27 cellular contexts compared by ENCODE assay signal in genomic region chr2:127719301-127720218, GRCh38. TPM values are rescaled to one million over a fixed set of nuclear protein-coding genes. Genes with fewer than 3 reads are reported as not detected.
DNase-seq lines count a peak whose midpoint lies in the region; ATAC-seq, FAIRE-seq and TF ChIP-seq lines count a peak whose summit lies in the region.
"Had no signal": no experiment of that assay in that cellular context is flagged by ENCODE, and none has a peak within 500 bp of the region (broad histone marks: within the 10 kb centered on the region; RNA-seq: fewer than 3 reads in every experiment).

No MANE protein-coding gene starts in this region.

- peaks cover 7% of the 10 kb centered on the region for H3K4me1 Mint-ChIP-seq in activated CD4-positive, alpha-beta T cell treated with anti-CD3 and anti-CD28 coated beads, Interleukin-2, amount 10 ng/mL, durations not matched to agents 24 days and 14 days
- H3K4me1 Mint-ChIP-seq: CD14-positive monocyte; CD8-positive, alpha-beta memory T cell had no signal

- intact Hi-C loops in activated CD4-positive, alpha-beta T cell treated with anti-CD3 and anti-CD28 coated beads, Interleukin-2, amount 10 ng/mL, durations not matched to agents 24 days and 14 days (cut with micrococcal nuclease): no loop called here
- intact Hi-C loops in kidney (cut with DNase I): no loop called here
- intact Hi-C loops in posterior vena cava (cut with DNase I): no loop called here

- CTCF ChIA-PET in AG04450 (lab: Charles Lee): no interaction called here

- H3K27ac Mint-ChIP-seq in activated CD4-positive, alpha-beta T cell treated with anti-CD3 and anti-CD28 coated beads, Interleukin-2, amount 10 ng/mL, durations not matched to agents 24 days and 14 days: no peak overlapping the region
- H3K27ac Mint-ChIP-seq: GM23338 had no signal

- H3K27me3 ChIP-seq in AG04450 (ENCODE audit: control insufficient read depth, insufficient read depth, low read length): no peaks in the 10 kb centered on the region
- H3K27me3 ChIP-seq: BE2C, SJCRH30 had no signal

- peak; percentile 49 for DNase-seq in activated CD4-positive, alpha-beta T cell treated with anti-CD3 and anti-CD28 coated beads, Interleukin-2, amount 10 ng/mL, durations not matched to agents 24 days and 14 days
- no peak for DNase-seq in activated CD4-positive, alpha-beta T cell treated with anti-CD3 and anti-CD28 coated beads, Interleukin-2, amount 50 U/mL, for 4 hours
- DNase-seq in AG04450 (ENCODE audit: low read depth, low spot score) (no peak), kidney (peak; percentile 66), posterior vena cava (ENCODE audit: low spot score) (peak; percentile 73), NCI-H446 (lab: John Stamatoyannopoulos, UW) (no peak), COLO668 (lab: John Stamatoyannopoulos, UW; ENCODE audit: unreplicated experiment) (no peak)
- DNase-seq: BE2C; Calu3; CD8-positive, alpha-beta memory T cell; GF-D8; Kasumi-1; MV-4-11; NCI-H1105 treated with DMSO at 0.1 percent for 48 hours; NCI-H146; NCI-H1930; NCI-H2107; NCI-H524 treated with DMSO at 0.1 percent for 48 hours; NCI-H774; SJCRH30 had no signal

- H3K4me3 ChIP-seq in AG04450 (ENCODE audit: low read depth, low read length) (no peak overlapping the region), kidney (ENCODE audit: low read length in 2 of 2) (no peak overlapping the region)
- H3K4me3 ChIP-seq: GM23338, HAP-1, K562, SJCRH30 had no signal

- no peak for TF ChIP-seq CTCF in AG04450 (IDR thresholded peaks at IDR 0.05; ENCODE audit: low read depth, low read length)
- TF ChIP-seq CTCF in kidney (IDR thresholded peaks at IDR 0.05; ENCODE audit: borderline replicate concordance, extremely low read depth, insufficient read depth): no peak

- no peaks in the 10 kb centered on the region for H3K9me3 Mint-ChIP-seq in activated CD4-positive, alpha-beta T cell treated with anti-CD3 and anti-CD28 coated beads, Interleukin-2, amount 10 ng/mL, durations not matched to agents 24 days and 14 days
- H3K9me3 Mint-ChIP-seq: CD14-positive monocyte; CD8-positive, alpha-beta memory T cell; GM23338 had no signal

- no peak for FAIRE-seq in kidney (lab: Jason Lieb, UNC)
- FAIRE-seq: GM12891, K562 had no signal

- H3K9me3 ChIP-seq in AG04450 (ENCODE audit: control insufficient read depth, insufficient read depth, low read length) (no peaks in the 10 kb centered on the region), kidney (ENCODE audit: control insufficient read depth in 1 of 2, low read length in 2 of 2) (no peaks in the 10 kb centered on the region)
- H3K9me3 ChIP-seq: BE2C, HAP-1, SJCRH30 had no signal

- peaks cover 43% of the 10 kb centered on the region for H3K36me3 Mint-ChIP-seq in activated CD4-positive, alpha-beta T cell treated with anti-CD3 and anti-CD28 coated beads, Interleukin-2, amount 10 ng/mL, durations not matched to agents 24 days and 14 days (ENCODE audit: low read depth)

- no peak for ATAC-seq in HG02571 (IDR thresholded peaks at IDR 0.05; ENCODE audit: unreplicated experiment)
- ATAC-seq: GM23338, K562 had no signal

- H3K4me3 Mint-ChIP-seq in activated CD4-positive, alpha-beta T cell treated with anti-CD3 and anti-CD28 coated beads, Interleukin-2, amount 10 ng/mL, durations not matched to agents 24 days and 14 days: no peak overlapping the region
- H3K4me3 Mint-ChIP-seq: CD14-positive monocyte; CD8-positive, alpha-beta memory T cell; GM23338 had no signal

- H3K36me3 ChIP-seq in kidney (ENCODE audit: control insufficient read depth in 1 of 2, insufficient read depth in 2 of 2, low read length in 2 of 2): peaks cover 12 to 31% of the 10 kb centered on the region in 2 donors

- H3K4me1 ChIP-seq in kidney (ENCODE audit: control insufficient read depth in 1 of 2, insufficient read depth in 1 of 2, low read depth in 1 of 2, low read length in 2 of 2): no peaks in the 10 kb centered on the region
- H3K4me1 ChIP-seq: BE2C, HAP-1, SJCRH30 had no signal

- no peaks in the 10 kb centered on the region for H3K27me3 Mint-ChIP-seq in activated CD4-positive, alpha-beta T cell treated with anti-CD3 and anti-CD28 coated beads, Interleukin-2, amount 10 ng/mL, durations not matched to agents 24 days and 14 days
- H3K27me3 Mint-ChIP-seq: CD8-positive, alpha-beta memory T cell had no signal

- POLR2A ChIA-PET in AG04450 (lab: Yijun Ruan, JAX): no interaction called here

- H3K9ac ChIP-seq in kidney (ENCODE audit: low read length in 2 of 2): no peak overlapping the region

- peak overlapping the region; percentile 13 for H3K27ac ChIP-seq in AG04450 (ENCODE audit: low read depth, low read length)
- H3K27ac ChIP-seq in kidney (ENCODE audit: low read depth in 2 of 2, low read length in 2 of 2): no peak overlapping the region
- H3K27ac ChIP-seq: 22Rv1, SJCRH30 had no signal

RNA-seq across cellular contexts. Expression of gene SFT2D3, which starts 18.3 kb away (rescaled TPM):
- 5.9 and 6.3 TPM in 2 replicates for total RNA-seq in activated CD4-positive, alpha-beta T cell treated with anti-CD3 and anti-CD28 coated beads, Interleukin-2, amount 10 ng/mL, durations not matched to agents 24 days and 14 days
- polyA plus RNA-seq in AG04450 (2011; rRNA removed): 4.3 and 5.3 TPM in 2 replicates
- polyA minus RNA-seq in AG04450 (2011; rRNA and poly(A)+ RNA removed): 2.6 and 3.0 TPM in 2 replicates
- total RNA-seq in kidney: 9.3 TPM
- 5.1 TPM for polyA plus RNA-seq in kidney (ENCODE audit: insufficient read depth, low read depth, low replicate concordance)
- total RNA-seq in posterior vena cava: 1 to 10 TPM; 4.3 to 4.7 TPM
- polyA plus RNA-seq: GM23338 had no signal

RNA-seq across cellular contexts. Expression of gene LIMS2, which starts 44.2 kb away (rescaled TPM):
- total RNA-seq in activated CD4-positive, alpha-beta T cell treated with anti-CD3 and anti-CD28 coated beads, Interleukin-2, amount 10 ng/mL, durations not matched to agents 24 days and 14 days: 7.2 and 8.4 TPM in 2 replicates
- polyA plus RNA-seq in AG04450 (2011; rRNA removed) (6.3 and 8.7 TPM in 2 replicates), kidney (ENCODE audit: insufficient read depth, low read depth, low replicate concordance) (107 TPM)
- polyA minus RNA-seq in AG04450 (2011; rRNA and poly(A)+ RNA removed): 11.4 and 15.3 TPM in 2 replicates
- total RNA-seq in kidney (101 TPM), posterior vena cava (100 to 1,000 TPM; 210 to 235 TPM)

Comparison
In these comparisons a context has a peak if more than half of its experiments do, and no peak if none do; other contexts are left out.
1. DNase-seq: peak in activated CD4-positive, alpha-beta T cell treated with anti-CD3 and anti-CD28 coated beads, Interleukin-2, amount 10 ng/mL, durations not matched to agents 24 days and 14 days (single experiment), kidney (single experiment) and posterior vena cava (single experiment); none in activated CD4-positive, alpha-beta T cell treated with anti-CD3 and anti-CD28 coated beads, Interleukin-2, amount 50 U/mL, for 4 hours (0 of 2), AG04450 (single experiment), NCI-H446 (0 of 2) and COLO668 (single experiment).
2. RNA of gene LIMS2, which starts 44.2 kb away (total RNA-seq): 210 to 235 TPM in posterior vena cava and 101 TPM in kidney (single experiment); 7.2 to 8.4 TPM in activated CD4-positive, alpha-beta T cell treated with anti-CD3 and anti-CD28 coated beads, Interleukin-2, amount 10 ng/mL, durations not matched to agents 24 days and 14 days; every median in the first group is over 10 times any median in the second.